Comparison of ENCODE assay signal across 36 cellular contexts in genomic region chr11:98732947-98733346, GRCh38.
"Had no signal": no experiment of that assay in that cellular context is flagged by ENCODE, and none has a peak within 500 bp of the region (broad histone marks: within the 10 kb centered on the region; RNA-seq: fewer than 3 reads in every experiment).

No MANE protein-coding gene starts in this region.

- H3K27me3 Mint-ChIP-seq: activated CD4-positive, alpha-beta memory T cell treated with anti-CD3 and anti-CD28 coated beads, Interleukin-2, amount 10 ng/mL, durations not matched to agents 7 days and 5 days; activated CD4-positive, alpha-beta T cell treated with anti-CD3 and anti-CD28 coated beads for 36 hours; activated CD4-positive, alpha-beta T cell treated with anti-CD3 and anti-CD28 coated beads, Interleukin-2, amount 10 ng/mL, durations not matched to agents 7 days and 5 days; activated CD8-positive, alpha-beta memory T cell treated with anti-CD3 and anti-CD28 coated beads, Interleukin-2, amount 10 ng/mL, durations not matched to agents 7 days and 5 days; activated naive CD8-positive, alpha-beta T cell treated with anti-CD3 and anti-CD28 coated beads for 36 hours; activated T-cell treated with anti-CD3 and anti-CD28 coated beads, Interleukin-2, amount 50 U/mL, for 24 hours; activated T-helper 17 cell treated with anti-CD3 and anti-CD28 coated beads, Interleukin-2, amount 50 U/mL, for 72 hours; brain had no signal

- FAIRE-seq: TTC549 had no signal

- H3K4me3 Mint-ChIP-seq: activated CD4-positive, alpha-beta memory T cell treated with anti-CD3 and anti-CD28 coated beads, Interleukin-2, amount 10 ng/mL, durations not matched to agents 7 days and 5 days; activated CD4-positive, alpha-beta T cell treated with anti-CD3 and anti-CD28 coated beads for 36 hours; activated CD4-positive, alpha-beta T cell treated with anti-CD3 and anti-CD28 coated beads, Interleukin-2, amount 10 ng/mL, durations not matched to agents 7 days and 5 days; activated CD8-positive, alpha-beta memory T cell treated with anti-CD3 and anti-CD28 coated beads, Interleukin-2, amount 10 ng/mL, durations not matched to agents 7 days and 5 days; activated CD8-positive, alpha-beta T cell treated with anti-CD3 and anti-CD28 coated beads, Interleukin-2, amount 10 ng/mL, durations not matched to agents 7 days and 5 days; activated naive CD4-positive, alpha-beta T cell treated with anti-CD3 and anti-CD28 coated beads for 36 hours; activated naive CD8-positive, alpha-beta T cell treated with anti-CD3 and anti-CD28 coated beads for 36 hours; activated T-cell treated with anti-CD3 and anti-CD28 coated beads, Interleukin-2, amount 50 U/mL, for 24 hours; activated T-helper 17 cell treated with anti-CD3 and anti-CD28 coated beads, Interleukin-2, amount 50 U/mL, for 72 hours; brain; T-helper 1 cell treated with Interleukin-12 subunit alpha and Interleukin-12 subunit beta and Interleukin-4 antibody, amounts not matched to agents 30 μg/mL and 1 μg/mL, for 36 hours; T-helper 2 cell treated with Interferon-gamma antibody and Interleukin-4, amounts not matched to agents 5 μg/mL and 100 μg/mL, for 36 hours; WTC11 had no signal

- H3K4me3 ChIP-seq: adrenal gland had no signal

- H3K36me3 ChIP-seq: adrenal gland had no signal

- H3K27ac Mint-ChIP-seq: activated CD4-positive, alpha-beta memory T cell treated with anti-CD3 and anti-CD28 coated beads, Interleukin-2, amount 10 ng/mL, durations not matched to agents 7 days and 5 days; activated CD4-positive, alpha-beta T cell treated with anti-CD3 and anti-CD28 coated beads for 36 hours; activated CD4-positive, alpha-beta T cell treated with anti-CD3 and anti-CD28 coated beads, Interleukin-2, amount 10 ng/mL, durations not matched to agents 7 days and 5 days; activated CD8-positive, alpha-beta memory T cell treated with anti-CD3 and anti-CD28 coated beads, Interleukin-2, amount 10 ng/mL, durations not matched to agents 7 days and 5 days; activated CD8-positive, alpha-beta T cell treated with anti-CD3 and anti-CD28 coated beads, Interleukin-2, amount 10 ng/mL, durations not matched to agents 7 days and 5 days; activated naive CD4-positive, alpha-beta T cell treated with anti-CD3 and anti-CD28 coated beads for 36 hours; activated naive CD4-positive, alpha-beta T cell treated with anti-CD3 and anti-CD28 coated beads, Interleukin-2, amount 50 U/mL, for 72 hours; activated naive CD8-positive, alpha-beta T cell treated with anti-CD3 and anti-CD28 coated beads for 36 hours; activated T-cell treated with anti-CD3 and anti-CD28 coated beads, Interleukin-2, amount 50 U/mL, for 24 hours; activated T-helper 17 cell treated with anti-CD3 and anti-CD28 coated beads, Interleukin-2, amount 50 U/mL, for 72 hours; brain; T-helper 1 cell treated with Interleukin-12 subunit alpha and Interleukin-12 subunit beta and Interleukin-4 antibody, amounts not matched to agents 30 μg/mL and 1 μg/mL, for 36 hours; T-helper 2 cell treated with Interferon-gamma antibody and Interleukin-4, amounts not matched to agents 5 μg/mL and 100 μg/mL, for 36 hours had no signal

- H3K36me3 Mint-ChIP-seq: activated CD8-positive, alpha-beta memory T cell treated with anti-CD3 and anti-CD28 coated beads, Interleukin-2, amount 10 ng/mL, durations not matched to agents 7 days and 5 days; activated naive CD4-positive, alpha-beta T cell treated with anti-CD3 and anti-CD28 coated beads, Interleukin-2, amount 50 U/mL, for 72 hours; activated naive CD8-positive, alpha-beta T cell treated with anti-CD3 and anti-CD28 coated beads for 36 hours; brain had no signal

- ATAC-seq: activated CD4-positive, alpha-beta T cell treated with anti-CD3 and anti-CD28 coated beads for 36 hours; activated CD4-positive, CD25-positive, alpha-beta regulatory T cell treated with anti-CD3 and anti-CD28 coated beads, Interleukin-2, amount 50 U/mL, for 24 hours; activated CD8-positive, alpha-beta memory T cell treated with anti-CD3 and anti-CD28 coated beads, Interleukin-2, amount 10 ng/mL, durations not matched to agents 7 days and 5 days; activated CD8-positive, alpha-beta T cell treated with anti-CD3 and anti-CD28 coated beads, Interleukin-2, amount 10 ng/mL, durations not matched to agents 7 days and 5 days; activated naive CD4-positive, alpha-beta T cell treated with anti-CD3 and anti-CD28 coated beads, Interleukin-2, amount 50 U/mL, for 72 hours; activated T-helper 17 cell treated with anti-CD3 and anti-CD28 coated beads, Interleukin-2, amount 50 U/mL, for 72 hours; WTC11 had no signal

- H3K9me3 ChIP-seq: adrenal gland had no signal

- H3K4me1 ChIP-seq: adrenal gland had no signal

- H3K9me3 Mint-ChIP-seq: activated naive CD8-positive, alpha-beta T cell treated with anti-CD3 and anti-CD28 coated beads for 36 hours had no signal

- DNase-seq: activated CD4-positive, alpha-beta memory T cell treated with anti-CD3 and anti-CD28 coated beads, Interleukin-2, amount 10 ng/mL, durations not matched to agents 7 days and 5 days; activated CD4-positive, alpha-beta T cell treated with anti-CD3 and anti-CD28 coated beads for 1 hour; activated CD4-positive, alpha-beta T cell treated with anti-CD3 and anti-CD28 coated beads for 36 hours; activated CD4-positive, alpha-beta T cell treated with anti-CD3 and anti-CD28 coated beads for 48 hours; activated CD4-positive, alpha-beta T cell treated with anti-CD3 and anti-CD28 coated beads, Interleukin-2, amount 10 ng/mL, durations not matched to agents 7 days and 5 days; activated CD4-positive, alpha-beta T cell treated with anti-CD3 and anti-CD28 coated beads, Interleukin-2, amount 50 U/mL, for 48 hours; activated CD4-positive, CD25-positive, alpha-beta regulatory T cell; activated CD8-positive, alpha-beta memory T cell treated with anti-CD3 and anti-CD28 coated beads for 24 hours; activated CD8-positive, alpha-beta memory T cell treated with anti-CD3 and anti-CD28 coated beads, Interleukin-2, amount 10 ng/mL, durations not matched to agents 7 days and 5 days; activated CD8-positive, alpha-beta memory T cell treated with anti-CD3 and anti-CD28 coated beads, Interleukin-2, amount 50 U/mL, for 48 hours; activated CD8-positive, alpha-beta T cell treated with anti-CD3 and anti-CD28 coated beads, Interleukin-2, amount 10 ng/mL, durations not matched to agents 7 days and 5 days; activated effector memory CD4-positive, alpha-beta T cell treated with anti-CD3 and anti-CD28 coated beads, Interleukin-2, amount 50 U/mL, for 16 hours; activated gamma-delta T cell treated with Interleukin-2 at 50 U/mL for 16 hours; activated naive CD4-positive, alpha-beta T cell; activated naive CD4-positive, alpha-beta T cell treated with anti-CD3 and anti-CD28 coated beads for 36 hours; activated naive CD4-positive, alpha-beta T cell treated with anti-CD3 and anti-CD28 coated beads, Interleukin-2, amount 50 U/mL, for 16 hours; activated naive CD8-positive, alpha-beta T cell treated with anti-CD3 and anti-CD28 coated beads for 36 hours; activated T-cell treated with anti-CD3 and anti-CD28 coated beads, Interleukin-2, amount 50 U/mL, for 24 hours; activated T-cell treated with anti-CD3 and anti-CD28 coated beads, Interleukin-2, amount 50 U/mL, for 48 hours; adrenal gland; amniotic stem cell; aorta; central memory CD4-positive, alpha-beta T cell; SW 1271; T-helper 1 cell; T-helper 2 cell; T-helper 9 cell had no signal

- H3K27me3 ChIP-seq: adrenal gland had no signal

- H3K27ac ChIP-seq: adrenal gland, VCaP had no signal

- H3K4me1 Mint-ChIP-seq: activated CD4-positive, alpha-beta memory T cell treated with anti-CD3 and anti-CD28 coated beads, Interleukin-2, amount 10 ng/mL, durations not matched to agents 7 days and 5 days; activated CD4-positive, alpha-beta T cell treated with anti-CD3 and anti-CD28 coated beads for 36 hours; activated CD4-positive, alpha-beta T cell treated with anti-CD3 and anti-CD28 coated beads, Interleukin-2, amount 10 ng/mL, durations not matched to agents 7 days and 5 days; activated CD8-positive, alpha-beta memory T cell treated with anti-CD3 and anti-CD28 coated beads, Interleukin-2, amount 10 ng/mL, durations not matched to agents 7 days and 5 days; activated naive CD8-positive, alpha-beta T cell treated with anti-CD3 and anti-CD28 coated beads for 36 hours; activated T-helper 17 cell treated with anti-CD3 and anti-CD28 coated beads, Interleukin-2, amount 50 U/mL, for 72 hours; brain had no signal
